In genomic region chr5:60634054-60634453, GRCh38 we compare ENCODE assay signal across 13 cellular contexts.
"Had no signal": no experiment of that assay in that cellular context is flagged by ENCODE, and none has a peak within 500 bp of the region (broad histone marks: within the 10 kb centered on the region; RNA-seq: fewer than 3 reads in every experiment).

No MANE protein-coding gene starts in this region.

- DNase-seq: activated CD4-positive, alpha-beta T cell treated with anti-CD3 and anti-CD28 coated beads for 48 hours; activated CD8-positive, alpha-beta memory T cell treated with anti-CD3 and anti-CD28 coated beads for 24 hours; activated naive CD4-positive, alpha-beta T cell treated with anti-CD3 and anti-CD28 coated beads for 36 hours; activated T-cell treated with anti-CD3 and anti-CD28 coated beads for 4 hours; colonic mucosa; immature natural killer cell; left cardiac atrium; nucleus accumbens; stimulated activated CD4-positive, alpha-beta T cell treated with anti-CD3 and anti-CD28 coated beads, Interleukin-4, amount 100 ng/mL, for 4 hours; stomach; SW 1271 had no signal

- ATAC-seq: activated T-helper 17 cell treated with anti-CD3 and anti-CD28 coated beads, Interleukin-2, amount 50 U/mL, for 72 hours; natural killer cell treated with Interleukin-12 subunit alpha and Interleukin-12 subunit beta and Interleukin-15 and Interleukin-18, amount 100 ng/mL, for 72 hours had no signal
